ENCODE assay signal across 8 cellular contexts in the genomic region with DNA sequence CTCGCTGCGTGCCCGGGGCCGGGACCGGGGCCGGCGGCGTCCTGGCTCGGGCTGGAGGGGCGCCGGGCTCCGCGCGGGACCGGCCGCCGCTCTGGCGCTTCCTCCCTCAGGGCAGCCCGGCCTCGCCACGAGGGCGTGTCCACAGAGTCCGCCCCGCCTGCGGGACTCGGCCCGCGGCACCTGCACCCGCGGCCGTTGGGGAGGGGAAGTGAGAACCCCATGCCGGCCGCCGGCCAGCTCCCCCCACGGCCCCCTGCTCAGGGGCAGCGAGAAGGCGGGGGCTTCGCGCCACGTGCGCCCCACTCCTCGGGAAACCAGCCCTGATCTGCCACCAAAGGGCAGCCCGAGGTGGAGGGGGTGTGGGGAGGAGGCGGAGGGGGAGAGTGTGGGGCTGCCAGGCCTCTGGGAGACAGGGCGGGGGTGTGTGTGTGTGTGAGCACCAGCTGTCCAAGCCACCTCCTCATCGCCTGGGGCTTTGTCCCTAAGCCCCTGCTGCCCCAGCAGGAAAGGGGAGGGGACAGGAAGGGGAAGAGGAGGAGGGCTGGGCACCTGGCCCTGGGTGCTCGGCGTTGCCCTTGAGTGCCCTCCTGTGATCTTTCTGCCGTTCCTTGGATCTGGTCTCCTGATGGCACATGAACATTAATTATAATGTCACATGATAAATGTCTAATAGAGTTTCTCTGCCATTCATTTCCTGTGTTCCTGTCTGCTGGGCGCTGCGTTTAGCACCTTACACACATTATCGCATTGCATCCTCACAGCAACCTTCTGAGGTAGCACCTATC. TPM values are rescaled to one million over a fixed set of nuclear protein-coding genes. Genes with fewer than 3 reads are reported as not detected.
DNase-seq lines count a peak whose midpoint lies in the region; ATAC-seq and TF ChIP-seq lines count a peak whose summit lies in the region.

A gene with protein sequence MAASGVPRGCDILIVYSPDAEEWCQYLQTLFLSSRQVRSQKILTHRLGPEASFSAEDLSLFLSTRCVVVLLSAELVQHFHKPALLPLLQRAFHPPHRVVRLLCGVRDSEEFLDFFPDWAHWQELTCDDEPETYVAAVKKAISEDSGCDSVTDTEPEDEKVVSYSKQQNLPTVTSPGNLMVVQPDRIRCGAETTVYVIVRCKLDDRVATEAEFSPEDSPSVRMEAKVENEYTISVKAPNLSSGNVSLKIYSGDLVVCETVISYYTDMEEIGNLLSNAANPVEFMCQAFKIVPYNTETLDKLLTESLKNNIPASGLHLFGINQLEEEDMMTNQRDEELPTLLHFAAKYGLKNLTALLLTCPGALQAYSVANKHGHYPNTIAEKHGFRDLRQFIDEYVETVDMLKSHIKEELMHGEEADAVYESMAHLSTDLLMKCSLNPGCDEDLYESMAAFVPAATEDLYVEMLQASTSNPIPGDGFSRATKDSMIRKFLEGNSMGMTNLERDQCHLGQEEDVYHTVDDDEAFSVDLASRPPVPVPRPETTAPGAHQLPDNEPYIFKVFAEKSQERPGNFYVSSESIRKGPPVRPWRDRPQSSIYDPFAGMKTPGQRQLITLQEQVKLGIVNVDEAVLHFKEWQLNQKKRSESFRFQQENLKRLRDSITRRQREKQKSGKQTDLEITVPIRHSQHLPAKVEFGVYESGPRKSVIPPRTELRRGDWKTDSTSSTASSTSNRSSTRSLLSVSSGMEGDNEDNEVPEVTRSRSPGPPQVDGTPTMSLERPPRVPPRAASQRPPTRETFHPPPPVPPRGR (minus strand): TSS at position 93 of the 785 bp plus-strand sequence. CDS start 120 bp downstream, outside the sequence.

- H3K4me1 ChIP-seq in mucosa of descending colon (ENCODE audit: low read depth): peaks cover 13% of the 10 kb centered on the region

- TF ChIP-seq CTCF in GM13977 (IDR thresholded peaks at IDR 0.05; ENCODE audit: extremely low read depth, insufficient read depth, missing control alignments) (no peak), mucosa of descending colon (IDR thresholded peaks at IDR 0.05) (no peak)

- DNase-seq in GM13977 (ENCODE audit: low spot score) (peak; percentile 89), NCI-H1694 (lab: John Stamatoyannopoulos, UW) (peak; percentile 25), ecto neural progenitor cell (ENCODE audit: low spot score) (peak; percentile 72), mucosa of descending colon (peak; percentile 71 to 88 (median 86)), hippocampal formation (lab: John Stamatoyannopoulos, UW) (no peak)
- DNase-seq in stimulated activated CD8-positive, alpha-beta memory T cell treated with anti-CD3 and anti-CD28 coated beads, Interleukin-7, amount 100 ng/mL, for 1 hour (ENCODE audit: low read depth in 2 of 2): peak; percentile 12 to 13

- H3K9me3 ChIP-seq in mucosa of descending colon: no peaks in the 10 kb centered on the region

- in situ Hi-C loops in GM13977 (cut with MboI; ENCODE audit: low pct_unique_long_range_greater_than_20kb, low sequenced_read_pairs, unreplicated experiment): no loop called here

- H3K4me3 ChIP-seq in mucosa of descending colon: peak within 1 kb of the TSS; percentile 38

- no peaks in the 10 kb centered on the region for H3K36me3 ChIP-seq in mucosa of descending colon (ENCODE audit: low read depth)

- ATAC-seq in HG02798 (IDR thresholded peaks at IDR 0.05; ENCODE audit: poor library complexity, unreplicated experiment): peak; percentile 80
- ATAC-seq in activated CD4-positive, CD25-positive, alpha-beta regulatory T cell treated with anti-CD3 and anti-CD28 coated beads, Interleukin-2, amount 50 U/mL, for 24 hours: peak; percentile 70 to 79
- ATAC-seq in mucosa of descending colon: peak; percentile 92

- intact Hi-C loops in mucosa of descending colon (cut with DNase I, micrococcal nuclease): no loop called here

RNA-seq across cellular contexts. Expression of the gene that starts here (rescaled TPM):
- total RNA-seq in mucosa of descending colon: 10 to 100 TPM; 10.4 to 19.8 (median 13.2) TPM

Comparison
In these comparisons a context has a peak if more than half of its experiments do, and no peak if none do; other contexts are left out.
1. DNase-seq: peak in GM13977 (single experiment), NCI-H1694 (single experiment), ecto neural progenitor cell (single experiment), mucosa of descending colon (3 of 3) and stimulated activated CD8-positive, alpha-beta memory T cell treated with anti-CD3 and anti-CD28 coated beads, Interleukin-7, amount 100 ng/mL, for 1 hour (2 of 2); none in hippocampal formation (0 of 2).
2. Peak in every context shown above with its lines, with median percentiles within 50 percentile points of each other: ATAC-seq.